15 cellular contexts compared by ENCODE assay signal in the genomic region with DNA sequence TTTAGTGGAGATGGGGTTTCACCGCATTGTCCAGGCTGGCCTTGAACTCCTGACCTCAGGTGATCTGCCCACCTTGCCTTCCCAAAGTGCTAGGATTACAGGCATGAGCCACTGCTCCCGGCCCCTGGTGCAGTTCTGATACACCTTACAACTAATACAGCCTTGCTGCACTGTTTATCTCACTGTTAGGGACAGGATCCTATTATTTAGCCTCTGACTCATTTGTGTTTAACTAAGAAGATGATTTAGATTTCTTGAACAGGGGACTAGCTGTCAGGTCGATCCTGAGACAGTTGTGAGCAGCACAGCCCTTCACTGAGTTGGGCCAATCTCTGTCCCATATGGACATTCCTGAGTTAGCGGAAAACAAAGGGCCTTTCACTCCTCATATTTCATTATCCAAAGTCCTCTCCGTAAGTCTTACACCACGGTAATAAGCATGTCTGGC. TPM values are rescaled to one million over a fixed set of nuclear protein-coding genes. Genes with fewer than 3 reads are reported as not detected.
DNase-seq lines count a peak whose midpoint lies in the region; ATAC-seq and TF ChIP-seq lines count a peak whose summit lies in the region.
"Had no signal": no experiment of that assay in that cellular context is flagged by ENCODE, and none has a peak within 500 bp of the region (broad histone marks: within the 10 kb centered on the region; RNA-seq: fewer than 3 reads in every experiment).

No MANE protein-coding gene starts in this region.

- peaks cover 0 to 92% (median 79%) of the 10 kb centered on the region in 9 donors for H3K36me3 ChIP-seq in heart left ventricle
- H3K36me3 ChIP-seq in thyroid gland, result peaks cover 15 to 16% of the 10 kb centered on the region in 2 donors

- H3K4me3 Mint-ChIP-seq in natural killer cell treated with Interleukin-12 subunit alpha and Interleukin-12 subunit beta and Interleukin-15 and Interleukin-18, amount 100 ng/mL, for 72 hours, result peak overlapping the region; percentile 60
- H3K4me3 Mint-ChIP-seq: brain, neural crest cell had no signal

- H3K36me3 Mint-ChIP-seq in natural killer cell treated with Interleukin-12 subunit alpha and Interleukin-12 subunit beta and Interleukin-15 and Interleukin-18, amount 100 ng/mL, for 72 hours, result peaks cover 43% of the 10 kb centered on the region

- H3K4me1 Mint-ChIP-seq in natural killer cell treated with Interleukin-12 subunit alpha and Interleukin-12 subunit beta and Interleukin-15 and Interleukin-18, amount 100 ng/mL, for 72 hours (ENCODE audit: low read depth in 2 of 2), result peaks cover 60 to 63% of the 10 kb centered on the region in 2 donors

- peak in 3 of 4 donors; percentile 38 to 58 (median 38) for ATAC-seq in heart left ventricle
- no peak for ATAC-seq in natural killer cell treated with Interleukin-12 subunit alpha and Interleukin-12 subunit beta and Interleukin-15 and Interleukin-18, amount 100 ng/mL, for 72 hours
- ATAC-seq in HG03442 (IDR thresholded peaks at IDR 0.05; ENCODE audit: unreplicated experiment), result no peak
- no peak for ATAC-seq in GM18909 (IDR thresholded peaks at IDR 0.05; ENCODE audit: poor library complexity, unreplicated experiment)

- H3K9me3 ChIP-seq in heart left ventricle, result no peaks in the 10 kb centered on the region
- no peaks in the 10 kb centered on the region for H3K9me3 ChIP-seq in thyroid gland
- H3K9me3 ChIP-seq: tibial nerve had no signal

- H3K9me3 Mint-ChIP-seq in natural killer cell treated with Interleukin-12 subunit alpha and Interleukin-12 subunit beta and Interleukin-15 and Interleukin-18, amount 100 ng/mL, for 72 hours, result no peaks in the 10 kb centered on the region
- H3K9me3 Mint-ChIP-seq: brain, neural crest cell had no signal

- no peak overlapping the region for H3K4me3 ChIP-seq in heart left ventricle
- H3K4me3 ChIP-seq in coronary artery, result no peak overlapping the region
- no peak overlapping the region for H3K4me3 ChIP-seq in thyroid gland (replicated peaks in 1 of 3)
- H3K4me3 ChIP-seq: tibial nerve had no signal

- TF ChIP-seq POLR2A in heart left ventricle (IDR thresholded peaks at IDR 0.05) (no peak), thyroid gland (IDR thresholded peaks at IDR 0.05) (no peak)

- TF ChIP-seq CTCF in heart left ventricle (IDR thresholded peaks at IDR 0.05) (no peak), coronary artery (IDR thresholded peaks at IDR 0.05) (no peak), thyroid gland (IDR thresholded peaks at IDR 0.05) (no peak)

- H3K27me3 ChIP-seq in heart left ventricle (no peaks in the 10 kb centered on the region), thyroid gland (no peaks in the 10 kb centered on the region)
- H3K27me3 ChIP-seq: tibial nerve had no signal

- H3K27me3 Mint-ChIP-seq in natural killer cell treated with Interleukin-12 subunit alpha and Interleukin-12 subunit beta and Interleukin-15 and Interleukin-18, amount 100 ng/mL, for 72 hours, result no peaks in the 10 kb centered on the region
- H3K27me3 Mint-ChIP-seq: brain had no signal

- peak overlapping the region; percentile 86 to 93 for H3K27ac Mint-ChIP-seq in natural killer cell treated with Interleukin-12 subunit alpha and Interleukin-12 subunit beta and Interleukin-15 and Interleukin-18, amount 100 ng/mL, for 72 hours

- intact Hi-C loops in heart left ventricle (cut with DNase I) (no loop called here), cardiac septum (cut with DNase I) (no loop called here), thyroid gland (cut with DNase I) (no loop called here)

- H3K27ac ChIP-seq in heart left ventricle (peak overlapping the region in 6 of 12 donors; percentile 8 to 55 (median 16)), coronary artery (peak overlapping the region; percentile 50 to 64), thyroid gland (no peak overlapping the region)
- H3K27ac ChIP-seq: tibial nerve had no signal

- no peak for DNase-seq in heart left ventricle
- DNase-seq in cardiac septum (ENCODE audit: low spot score), result no peak
- DNase-seq in coronary artery (ENCODE audit: low spot score), result no peak
- DNase-seq in natural killer cell treated with Interleukin-12 subunit alpha and Interleukin-12 subunit beta and Interleukin-15 and Interleukin-18, amount 100 ng/mL, for 72 hours (ENCODE audit: low spot score), result no peak
- DNase-seq in NCI-H128 (lab: John Stamatoyannopoulos, UW; ENCODE audit: unreplicated experiment), result no peak
- no peak for DNase-seq in thyroid gland
- DNase-seq: activated CD4-positive, CD25-positive, alpha-beta regulatory T cell treated with anti-CD3 and anti-CD28 coated beads, Interleukin-2, amount 50 U/mL, for 72 hours; DMS153; head of caudate nucleus; NCI-H2171 treated with DMSO at 0.1 percent for 48 hours had no signal

- H3K4me1 ChIP-seq in heart left ventricle (peaks cover 0 to 32% (median 19%) of the 10 kb centered on the region in 12 donors), thyroid gland (no peaks in the 10 kb centered on the region)

- 56 to 64% (median 61%) methylated on average over 5 to 6 of the region's 6 CpGs for WGBS in heart left ventricle, 4 donors
- whole genome bisulfite sequencing in thyroid gland, 2 donors, result 83 to 87% methylated on average over 6 of the region's 6 CpGs

RNA-seq across cellular contexts. Expression of a gene that starts 19.2 kb away (rescaled TPM):
- total RNA-seq in heart left ventricle, result 100 to 1,000 TPM in 7 of 9 donors, 10 to 100 TPM in 2; 78.2 to 190 (median 144) TPM
- polyA plus RNA-seq in heart left ventricle, result 100 to 1,000 TPM; 112 to 313 TPM
- 123 TPM for total RNA-seq in cardiac septum
- total RNA-seq in natural killer cell treated with Interleukin-12 subunit alpha and Interleukin-12 subunit beta and Interleukin-15 and Interleukin-18, amount 100 ng/mL, for 72 hours, result 100 to 1,000 TPM in 1 of 2 donors, 10 to 100 TPM in 1; 83.5 to 112 TPM
- total RNA-seq in thyroid gland, result 10 to 100 TPM; 26.4 to 86.3 (median 29.3) TPM

Comparison
In these comparisons a context has a peak if more than half of its experiments do, and no peak if none do; other contexts are left out.
1. ATAC-seq: peak in heart left ventricle (3 of 4); none in natural killer cell treated with Interleukin-12 subunit alpha and Interleukin-12 subunit beta and Interleukin-15 and Interleukin-18, amount 100 ng/mL, for 72 hours (0 of 2), HG03442 (single experiment) and GM18909 (single experiment).
2. H3K27ac ChIP-seq: peak in coronary artery (2 of 2); none in thyroid gland (0 of 3).